In genomic region chr1:157112186-157112867, GRCh38 we compare ENCODE assay signal across 1 cellular context.
TF ChIP-seq lines count a peak whose summit lies in the region.

No MANE protein-coding gene starts in this region.

TF ChIP-seq in GM12878, 131 proteins besides CTCF, POLR2A, EP300 and RAD21 (continued from another document):
- TF ChIP-seq USF1 (IDR thresholded peaks at IDR 0.05; ENCODE audit: borderline replicate concordance, extremely low read length, insufficient read depth, low read depth, low read length) (no peak), SUPT20H (IDR thresholded peaks at IDR 0.05; ENCODE audit: borderline replicate concordance, control insufficient read depth, low read depth, low read length) (no peak)
